ENCODE assay signal across 8 cellular contexts in the genomic region with DNA sequence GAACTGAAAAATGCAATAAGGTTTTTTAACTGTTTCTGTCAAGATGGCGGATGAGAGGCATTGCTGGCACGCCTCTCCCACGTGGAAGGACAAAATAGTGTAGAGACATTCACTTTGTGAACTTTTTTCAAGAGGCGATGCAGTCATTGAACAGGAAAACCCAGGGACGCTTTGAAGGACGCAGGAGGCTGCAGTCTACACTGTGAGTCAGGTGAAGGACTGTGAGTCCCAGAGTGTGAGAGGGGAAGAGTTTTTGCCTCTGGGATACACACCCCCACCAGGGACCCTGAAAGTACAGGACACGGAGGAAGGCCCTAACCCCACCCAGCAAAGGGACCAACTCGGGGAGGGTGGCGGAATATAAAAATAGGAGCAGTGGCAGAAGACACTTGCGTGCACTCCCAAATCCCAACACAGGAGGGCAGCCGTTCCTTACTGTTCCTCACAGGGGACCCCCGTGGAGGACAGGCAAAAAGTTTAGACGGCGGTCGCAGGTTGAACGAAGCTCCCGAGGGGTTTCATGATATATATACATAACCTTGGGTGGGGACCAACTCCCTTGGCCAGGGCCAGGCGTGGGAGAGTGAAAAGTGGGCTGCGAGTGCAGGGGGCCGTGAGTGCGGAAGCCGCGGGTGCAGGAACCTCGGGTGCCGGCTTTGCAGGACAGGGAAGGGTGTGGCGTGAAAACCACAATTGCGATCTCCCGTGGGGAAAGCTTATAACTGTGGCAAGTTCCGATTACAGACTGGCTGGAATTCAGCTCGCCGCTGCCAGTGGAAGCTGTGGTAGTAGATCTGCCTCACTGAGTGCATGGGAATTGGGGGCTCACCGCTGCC.
A peak's percentile ranks its signal among the peaks of the same experiment; 100 is the strongest.
DNase-seq lines count a peak whose midpoint lies in the region; ATAC-seq lines count a peak whose summit lies in the region.

No MANE protein-coding gene starts in this region.

- CTCF ChIA-PET in activated CD4-positive, alpha-beta memory T cell treated with anti-CD3 and anti-CD28 coated beads, Interleukin-2, amount 10 ng/mL, durations not matched to agents 7 days and 5 days (lab: Charles Lee): interaction anchor here (0.7 to 3.2 kb wide), 19 partner anchors 10 to 225 kb away, joined by 3 to 71 read pairs (median 4); partner anchors contain the start of genes ALOX12, BCL6B and RNASEK

- H3K27me3 Mint-ChIP-seq in activated CD4-positive, alpha-beta memory T cell treated with anti-CD3 and anti-CD28 coated beads, Interleukin-2, amount 10 ng/mL, durations not matched to agents 7 days and 5 days: peaks cover 52% of the 10 kb centered on the region

- no peak overlapping the region for H3K27ac Mint-ChIP-seq in activated CD4-positive, alpha-beta memory T cell treated with anti-CD3 and anti-CD28 coated beads, Interleukin-2, amount 10 ng/mL, durations not matched to agents 7 days and 5 days

- H3K36me3 ChIP-seq in duodenal mucosa (ENCODE audit: control insufficient read depth in 1 of 2, insufficient read depth in 2 of 2, low read length in 2 of 2) (no peaks in the 10 kb centered on the region), mesenchymal stem cell (ENCODE audit: control insufficient read depth in 1 of 2, insufficient read depth in 2 of 2, low read depth in 1 of 2, low read length in 2 of 2) (no peaks in the 10 kb centered on the region)

- POLR2A ChIA-PET in activated CD4-positive, alpha-beta memory T cell treated with anti-CD3 and anti-CD28 coated beads, Interleukin-2, amount 10 ng/mL, durations not matched to agents 7 days and 5 days (lab: Charles Lee): interaction anchor here (0.7 to 1.9 kb wide), 6 partner anchors 89 to 129 kb away, joined by 3 to 11 read pairs (median 4); partner anchors contain the start of gene RNASEK

- no peaks in the 10 kb centered on the region for H3K79me1 ChIP-seq in mesenchymal stem cell (replicated peaks; ENCODE audit: low read length, poor library complexity, severe bottlenecking)

- H2AFZ ChIP-seq in mesenchymal stem cell (ENCODE audit: low read depth, low read length): no peak overlapping the region

- no peaks in the 10 kb centered on the region for H3K9me3 ChIP-seq in duodenal mucosa (ENCODE audit: control insufficient read depth in 1 of 2, low read length in 2 of 2)
- H3K9me3 ChIP-seq in mesenchymal stem cell (ENCODE audit: control insufficient read depth, low read length): no peaks in the 10 kb centered on the region

- no peak overlapping the region for H4K91ac ChIP-seq in mesenchymal stem cell (ENCODE audit: low read length)

- no peak overlapping the region for H4K8ac ChIP-seq in mesenchymal stem cell (ENCODE audit: low read length)

- no peak overlapping the region for H2BK12ac ChIP-seq in mesenchymal stem cell (ENCODE audit: low read length in 2 of 2)

- H3K9ac ChIP-seq in duodenal mucosa (ENCODE audit: low read depth in 1 of 2, low read length in 2 of 2) (no peak overlapping the region), mesenchymal stem cell (ENCODE audit: low read length) (peak overlapping the region; percentile 62)

- DNase-seq in DMS 273 (lab: John Stamatoyannopoulos, UW; ENCODE audit: unreplicated experiment) (peak; percentile 79), DMS 273 treated with DMSO at 0.1 percent for 48 hours (lab: John Stamatoyannopoulos, UW) (no peak), NCI-H510A treated with DMSO at 0.1 percent for 48 hours (lab: John Stamatoyannopoulos, UW) (peak; percentile 43), mesenchymal stem cell (peak; percentile 57)
- peak; percentile 74 for DNase-seq in activated CD4-positive, alpha-beta memory T cell treated with anti-CD3 and anti-CD28 coated beads, Interleukin-2, amount 10 ng/mL, durations not matched to agents 7 days and 5 days
- DNase-seq in stimulated activated CD8-positive, alpha-beta memory T cell treated with anti-CD3 and anti-CD28 coated beads, Interleukin-12 subunit alpha, Interleukin-12 subunit beta, amount 100 ng/mL, for 24 hours (ENCODE audit: extremely low read depth): peak; percentile 36

- H2BK120ac ChIP-seq in mesenchymal stem cell (ENCODE audit: low read depth, low read length): no peak overlapping the region

- no peak overlapping the region for H2BK15ac ChIP-seq in mesenchymal stem cell (ENCODE audit: low read depth, poor library complexity, severe bottlenecking)

- H3K14ac ChIP-seq in mesenchymal stem cell (ENCODE audit: low read length in 2 of 2): no peak overlapping the region

- ATAC-seq in HG03460 (IDR thresholded peaks at IDR 0.05; ENCODE audit: unreplicated experiment): no peak

- H3K4ac ChIP-seq in mesenchymal stem cell (ENCODE audit: low read depth in 1 of 2, low read length in 2 of 2): no peak overlapping the region

- no peak overlapping the region for H3K27ac ChIP-seq in duodenal mucosa (ENCODE audit: low read depth, low read length)
- no peak overlapping the region for H3K27ac ChIP-seq in mesenchymal stem cell (ENCODE audit: low read length, poor library complexity, severe bottlenecking)

- no peaks in the 10 kb centered on the region for H3K36me3 Mint-ChIP-seq in activated CD4-positive, alpha-beta memory T cell treated with anti-CD3 and anti-CD28 coated beads, Interleukin-2, amount 10 ng/mL, durations not matched to agents 7 days and 5 days (ENCODE audit: low read depth)

- H3K4me2 ChIP-seq in mesenchymal stem cell (ENCODE audit: low read length, poor library complexity, severe bottlenecking): no peak overlapping the region

- no peak overlapping the region for H2AK5ac ChIP-seq in mesenchymal stem cell (ENCODE audit: low read length, severe bottlenecking)

- no peak overlapping the region for H2BK5ac ChIP-seq in mesenchymal stem cell (ENCODE audit: low read depth, low read length, poor library complexity, severe bottlenecking)

- WGBS in mesenchymal stem cell: 45% methylated on average over 31 of the region's 32 CpGs

- H3K23ac ChIP-seq in mesenchymal stem cell (ENCODE audit: low read length in 2 of 2): no peak overlapping the region

- H3K4me1 ChIP-seq in duodenal mucosa (ENCODE audit: control insufficient read depth in 1 of 2, insufficient read depth in 2 of 2, low read length in 2 of 2): peaks cover 0 to 5% of the 10 kb centered on the region in 2 donors
- H3K4me1 ChIP-seq in mesenchymal stem cell (ENCODE audit: control insufficient read depth, insufficient read depth, low read depth, low read length): no peaks in the 10 kb centered on the region

- H3K4me3 ChIP-seq in duodenal mucosa (ENCODE audit: low read depth in 1 of 2, low read length in 2 of 2) (peak overlapping the region; percentile 37 to 45), mesenchymal stem cell (ENCODE audit: insufficient read depth in 1 of 2, low read depth in 1 of 2, low read length in 2 of 2) (peak overlapping the region in 1 of 2 experiments; percentile 70)

- H3K9me3 Mint-ChIP-seq in activated CD4-positive, alpha-beta memory T cell treated with anti-CD3 and anti-CD28 coated beads, Interleukin-2, amount 10 ng/mL, durations not matched to agents 7 days and 5 days: no peaks in the 10 kb centered on the region

- H3K27me3 ChIP-seq in duodenal mucosa (ENCODE audit: control insufficient read depth in 1 of 2, insufficient read depth in 2 of 2, low read length in 2 of 2) (peaks cover 0 to 3% of the 10 kb centered on the region in 2 donors), mesenchymal stem cell (ENCODE audit: control insufficient read depth in 1 of 2, insufficient read depth in 1 of 2, low read length in 2 of 2) (peaks cover 0 to 7% of the 10 kb centered on the region in 2 experiments)

- H3K4me3 Mint-ChIP-seq in activated CD4-positive, alpha-beta memory T cell treated with anti-CD3 and anti-CD28 coated beads, Interleukin-2, amount 10 ng/mL, durations not matched to agents 7 days and 5 days: peak overlapping the region; percentile 41

- H3K18ac ChIP-seq in mesenchymal stem cell (ENCODE audit: low read depth in 1 of 2, low read length in 2 of 2): no peak overlapping the region

- peaks cover 37% of the 10 kb centered on the region for H3K4me1 Mint-ChIP-seq in activated CD4-positive, alpha-beta memory T cell treated with anti-CD3 and anti-CD28 coated beads, Interleukin-2, amount 10 ng/mL, durations not matched to agents 7 days and 5 days
